Comparison of ENCODE assay signal across 13 cellular contexts in genomic region chr4:7594013-7594412, GRCh38.
A peak's percentile ranks its signal among the peaks of the same experiment; 100 is the strongest.
DNase-seq lines count a peak whose midpoint lies in the region; ATAC-seq, FAIRE-seq and TF ChIP-seq lines count a peak whose summit lies in the region.
"Had no signal": no experiment of that assay in that cellular context is flagged by ENCODE, and none has a peak within 500 bp of the region (broad histone marks: within the 10 kb centered on the region; RNA-seq: fewer than 3 reads in every experiment).

No MANE protein-coding gene starts in this region.

- H3K9me3 Mint-ChIP-seq in stimulated activated effector memory CD8-positive, alpha-beta T cell treated with anti-CD3 and anti-CD28 coated beads, Interleukin-12 subunit alpha, Interleukin-12 subunit beta, amount 100 ng/mL, for 72 hours: no peaks in the 10 kb centered on the region
- H3K9me3 Mint-ChIP-seq: CD4-positive, CD25-positive, alpha-beta regulatory T cell had no signal

- H3K27ac ChIP-seq in brain microvascular endothelial cell (no peak overlapping the region), upper lobe of right lung (no peak overlapping the region)

- H3K36me3 ChIP-seq in brain microvascular endothelial cell (replicated peaks): no peaks in the 10 kb centered on the region
- no peaks in the 10 kb centered on the region for H3K36me3 ChIP-seq in upper lobe of right lung

- in situ Hi-C loops in brain microvascular endothelial cell (cut with HindIII; ENCODE audit: low pct_ligation_motif_present, low sequenced_read_pairs): no loop called here

- ATAC-seq in Right ventricle myocardium inferior (no peak), left cardiac atrium (no peak), GM21381 (IDR thresholded peaks at IDR 0.05; ENCODE audit: unreplicated experiment) (no peak), upper lobe of right lung (no peak)
- ATAC-seq in stimulated activated effector memory CD8-positive, alpha-beta T cell treated with anti-CD3 and anti-CD28 coated beads, Interleukin-12 subunit alpha, Interleukin-12 subunit beta, amount 100 ng/mL, for 72 hours: no peak

- H3K36me3 Mint-ChIP-seq in stimulated activated effector memory CD8-positive, alpha-beta T cell treated with anti-CD3 and anti-CD28 coated beads, Interleukin-12 subunit alpha, Interleukin-12 subunit beta, amount 100 ng/mL, for 72 hours: no peaks in the 10 kb centered on the region
- H3K36me3 Mint-ChIP-seq: CD4-positive, CD25-positive, alpha-beta regulatory T cell had no signal

- H3K4me1 Mint-ChIP-seq in stimulated activated effector memory CD8-positive, alpha-beta T cell treated with anti-CD3 and anti-CD28 coated beads, Interleukin-12 subunit alpha, Interleukin-12 subunit beta, amount 100 ng/mL, for 72 hours: peaks cover 4% of the 10 kb centered on the region
- H3K4me1 Mint-ChIP-seq: CD4-positive, CD25-positive, alpha-beta regulatory T cell had no signal

- no peak for FAIRE-seq in HTR-8/SVneo (lab: Jason Lieb, UNC)

- TF ChIP-seq CTCF in brain microvascular endothelial cell (IDR thresholded peaks at IDR 0.05; ENCODE audit: low read depth, low read length, missing control alignments): peak; percentile 21
- no peak for TF ChIP-seq CTCF in upper lobe of right lung (IDR thresholded peaks at IDR 0.05)

- H3K27me3 ChIP-seq in brain microvascular endothelial cell (replicated peaks) (peaks cover 2% of the 10 kb centered on the region), upper lobe of right lung (peaks cover 20% of the 10 kb centered on the region)

- no peak overlapping the region for H3K4me3 Mint-ChIP-seq in stimulated activated effector memory CD8-positive, alpha-beta T cell treated with anti-CD3 and anti-CD28 coated beads, Interleukin-12 subunit alpha, Interleukin-12 subunit beta, amount 100 ng/mL, for 72 hours
- H3K4me3 Mint-ChIP-seq: CD4-positive, CD25-positive, alpha-beta regulatory T cell had no signal

- DNase-seq in Right ventricle myocardium inferior (ENCODE audit: missing footprints) (peak; percentile 22), left cardiac atrium (no peak), HTR-8/SVneo (ENCODE audit: insufficient read length, low spot score) (peak; percentile 25), brain microvascular endothelial cell (no peak), upper lobe of right lung (no peak)
- DNase-seq in stimulated activated effector memory CD8-positive, alpha-beta T cell treated with anti-CD3 and anti-CD28 coated beads, Interleukin-12 subunit alpha, Interleukin-12 subunit beta, amount 100 ng/mL, for 72 hours (ENCODE audit: low spot score in 2 of 2): no peak
- DNase-seq: AML-193; Calu3; CD4-positive, CD25-positive, alpha-beta regulatory T cell; HCEC 1CT; NCI-H1048; NCI-H524 treated with DMSO at 0.1 percent for 48 hours had no signal

- H3K4me3 ChIP-seq in brain microvascular endothelial cell (ENCODE audit: low read depth, low read length): no peak overlapping the region
- H3K4me3 ChIP-seq in upper lobe of right lung: no peak overlapping the region

- intact Hi-C loops in Right ventricle myocardium inferior (cut with DNase I) (no loop called here), left cardiac atrium (cut with DNase I) (no loop called here), upper lobe of right lung (cut with DNase I) (no loop called here)

- no peaks in the 10 kb centered on the region for H3K9me3 ChIP-seq in upper lobe of right lung

- H3K4me1 ChIP-seq in upper lobe of right lung: no peaks in the 10 kb centered on the region

- no peak overlapping the region for H3K27ac Mint-ChIP-seq in stimulated activated effector memory CD8-positive, alpha-beta T cell treated with anti-CD3 and anti-CD28 coated beads, Interleukin-12 subunit alpha, Interleukin-12 subunit beta, amount 100 ng/mL, for 72 hours
- H3K27ac Mint-ChIP-seq: CD4-positive, CD25-positive, alpha-beta regulatory T cell had no signal

Comparison
In these comparisons a context has a peak if more than half of its experiments do, and no peak if none do; other contexts are left out.
1. DNase-seq: peak in Right ventricle myocardium inferior (single experiment) and HTR-8/SVneo (single experiment); none in left cardiac atrium (single experiment), brain microvascular endothelial cell (single experiment), upper lobe of right lung (single experiment) and stimulated activated effector memory CD8-positive, alpha-beta T cell treated with anti-CD3 and anti-CD28 coated beads, Interleukin-12 subunit alpha, Interleukin-12 subunit beta, amount 100 ng/mL, for 72 hours (0 of 2).